12 cellular contexts compared by ENCODE assay signal in genomic region chr3:71258526-71258925, GRCh38.
A peak's percentile ranks its signal among the peaks of the same experiment; 100 is the strongest.
DNase-seq lines count a peak whose midpoint lies in the region; ATAC-seq and TF ChIP-seq lines count a peak whose summit lies in the region.
"Had no signal": no experiment of that assay in that cellular context is flagged by ENCODE, and none has a peak within 500 bp of the region (broad histone marks: within the 10 kb centered on the region; RNA-seq: fewer than 3 reads in every experiment).

No MANE protein-coding gene starts in this region.

- intact Hi-C loops in left ventricle myocardium inferior (cut with micrococcal nuclease), result no loop called here
- intact Hi-C loops in left cardiac atrium (cut with DNase I), result no loop called here

- H3K27ac ChIP-seq in left ventricle myocardium inferior (replicated peaks) (peak overlapping the region; percentile 36), SJCRH30 (no peak overlapping the region)
- H3K27ac ChIP-seq: adrenal gland had no signal

- no peaks in the 10 kb centered on the region for H3K9me3 Mint-ChIP-seq in activated naive CD8-positive, alpha-beta T cell treated with anti-CD3 and anti-CD28 coated beads for 36 hours
- no peaks in the 10 kb centered on the region for H3K9me3 Mint-ChIP-seq in type B pancreatic cell
- H3K9me3 Mint-ChIP-seq: dendritic cell treated with granulocyte-macrophage colony-stimulating factor and Interleukin-4, amounts not matched to agents 40 ng/mL and 50 ng/mL, for 4 days had no signal

- H3K36me3 Mint-ChIP-seq in activated naive CD8-positive, alpha-beta T cell treated with anti-CD3 and anti-CD28 coated beads for 36 hours, result peaks cover 73% of the 10 kb centered on the region
- H3K36me3 Mint-ChIP-seq in type B pancreatic cell, result peaks cover 24% of the 10 kb centered on the region

- H3K4me1 ChIP-seq in left ventricle myocardium inferior, result peaks cover 16% of the 10 kb centered on the region
- H3K4me1 ChIP-seq in SJCRH30, result no peaks in the 10 kb centered on the region

- no peaks in the 10 kb centered on the region for H3K9me3 ChIP-seq in left ventricle myocardium inferior (replicated peaks)
- no peaks in the 10 kb centered on the region for H3K9me3 ChIP-seq in SJCRH30 (replicated peaks)
- H3K9me3 ChIP-seq: adrenal gland had no signal

- H3K27me3 Mint-ChIP-seq in activated naive CD8-positive, alpha-beta T cell treated with anti-CD3 and anti-CD28 coated beads for 36 hours, result no peaks in the 10 kb centered on the region
- H3K27me3 Mint-ChIP-seq in type B pancreatic cell, result no peaks in the 10 kb centered on the region
- H3K27me3 Mint-ChIP-seq: dendritic cell treated with granulocyte-macrophage colony-stimulating factor and Interleukin-4, amounts not matched to agents 40 ng/mL and 50 ng/mL, for 4 days had no signal

- no peak overlapping the region for H3K4me3 Mint-ChIP-seq in activated naive CD8-positive, alpha-beta T cell treated with anti-CD3 and anti-CD28 coated beads for 36 hours
- H3K4me3 Mint-ChIP-seq in type B pancreatic cell, result no peak overlapping the region
- H3K4me3 Mint-ChIP-seq: dendritic cell treated with granulocyte-macrophage colony-stimulating factor and Interleukin-4, amounts not matched to agents 40 ng/mL and 50 ng/mL, for 4 days had no signal

- peaks cover 67% of the 10 kb centered on the region for H3K4me1 Mint-ChIP-seq in activated naive CD8-positive, alpha-beta T cell treated with anti-CD3 and anti-CD28 coated beads for 36 hours
- peaks cover 39% of the 10 kb centered on the region for H3K4me1 Mint-ChIP-seq in type B pancreatic cell (ENCODE audit: unreplicated experiment)

- no peak for TF ChIP-seq CTCF in left ventricle myocardium inferior (IDR thresholded peaks at IDR 0.05; ENCODE audit: borderline replicate concordance)
- TF ChIP-seq CTCF in type B pancreatic cell (conservative IDR thresholded peaks at IDR 0.05), result no peak

- H3K4me3 ChIP-seq in left ventricle myocardium inferior (no peak overlapping the region), SJCRH30 (no peak overlapping the region)
- H3K4me3 ChIP-seq: adrenal gland had no signal

- DNase-seq in left ventricle myocardium inferior (no peak), left cardiac atrium (no peak), iris pigment epithelial cell (ENCODE audit: low read depth) (peak; percentile 79), type B pancreatic cell (ENCODE audit: extremely low spot score, unreplicated experiment) (no peak), HPDE6-E6E7 (ENCODE audit: extremely low spot score) (no peak), SJCRH30 (no peak), NCI-H2196 (lab: John Stamatoyannopoulos, UW; ENCODE audit: unreplicated experiment) (no peak)
- no peak for DNase-seq in activated naive CD8-positive, alpha-beta T cell treated with anti-CD3 and anti-CD28 coated beads for 36 hours
- DNase-seq: adrenal gland, NCI-H524 treated with DMSO at 0.1 percent for 48 hours, posterior cingulate gyrus had no signal

- H3K27me3 ChIP-seq in left ventricle myocardium inferior (ENCODE audit: low read depth), result no peaks in the 10 kb centered on the region
- H3K27me3 ChIP-seq in SJCRH30, result no peaks in the 10 kb centered on the region
- H3K27me3 ChIP-seq: adrenal gland had no signal

- ATAC-seq in left cardiac atrium, result no peak

- H3K27ac Mint-ChIP-seq in activated naive CD8-positive, alpha-beta T cell treated with anti-CD3 and anti-CD28 coated beads for 36 hours, result peak overlapping the region; percentile 86
- H3K27ac Mint-ChIP-seq in type B pancreatic cell, result peak overlapping the region; percentile 24
- H3K27ac Mint-ChIP-seq: dendritic cell treated with granulocyte-macrophage colony-stimulating factor and Interleukin-4, amounts not matched to agents 40 ng/mL and 50 ng/mL, for 4 days had no signal

- no peaks in the 10 kb centered on the region for H3K36me3 ChIP-seq in left ventricle myocardium inferior
- no peaks in the 10 kb centered on the region for H3K36me3 ChIP-seq in SJCRH30
- H3K36me3 ChIP-seq: adrenal gland had no signal
